ENCODE assay signal across 15 cellular contexts in the genomic region with DNA sequence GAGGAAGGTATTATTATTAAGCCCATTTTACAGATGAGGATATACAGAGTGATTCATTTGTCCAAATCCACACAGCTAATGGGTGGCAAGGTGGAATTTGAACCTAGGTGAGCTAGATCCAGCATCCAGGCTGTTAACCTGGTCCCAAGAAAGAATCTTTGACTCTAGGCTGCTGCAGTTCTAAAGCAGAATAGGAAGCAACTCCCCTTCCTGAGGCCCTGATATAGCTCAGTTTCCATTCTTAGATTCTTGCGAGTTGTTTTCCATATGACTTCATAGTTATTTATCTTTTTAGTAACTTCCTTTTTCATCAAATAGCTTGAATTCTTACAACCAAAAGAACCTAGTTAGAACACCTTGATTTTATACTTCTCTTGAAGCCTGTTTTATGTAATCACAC. TPM values are rescaled to one million over a fixed set of nuclear protein-coding genes. Genes with fewer than 3 reads are reported as not detected.
A peak's percentile ranks its signal among the peaks of the same experiment; 100 is the strongest.
DNase-seq lines count a peak whose midpoint lies in the region; ATAC-seq and FAIRE-seq lines count a peak whose summit lies in the region.
"Had no signal": no experiment of that assay in that cellular context is flagged by ENCODE, and none has a peak within 500 bp of the region (broad histone marks: within the 10 kb centered on the region; RNA-seq: fewer than 3 reads in every experiment).

No MANE protein-coding gene starts in this region.

- CTCF ChIA-PET in CD8-positive, alpha-beta memory T cell (lab: Charles Lee): interaction anchor here (1.5 to 4.0 kb wide), 5 partner anchors 9 to 68 kb away, joined by 3 to 16 read pairs (median 5); no protein-coding TSS in a partner anchor

- no peak for FAIRE-seq in urothelium cell line (lab: Jason Lieb, UNC)

- peaks cover 46% of the 10 kb centered on the region for H3K4me1 Mint-ChIP-seq in T-helper 1 cell treated with Interleukin-12 subunit alpha and Interleukin-12 subunit beta and Interleukin-4 antibody, amounts not matched to agents 30 μg/mL and 1 μg/mL, for 36 hours (ENCODE audit: low read depth)
- peaks cover 45 to 76% (median 49%) of the 10 kb centered on the region in 3 donors for H3K4me1 Mint-ChIP-seq in CD8-positive, alpha-beta memory T cell
- H3K4me1 Mint-ChIP-seq in activated T-helper 1 cell treated with anti-CD3 and anti-CD28 coated beads, Interleukin-12 subunit alpha, Interleukin-12 subunit beta, Interleukin-2, Interleukin-4 antibody, amounts not matched to agents 30 ng/mL and 10 ng/mL and 1 ng/mL, durations not matched to agents 14 hours and 24 hours and 36 hours (ENCODE audit: low read depth): peaks cover 67% of the 10 kb centered on the region

- H3K4me3 ChIP-seq in CD8-positive, alpha-beta memory T cell (ENCODE audit: low read length): no peak overlapping the region
- H3K4me3 ChIP-seq: GM23248, transverse colon had no signal

- peaks cover 53% of the 10 kb centered on the region for H3K36me3 Mint-ChIP-seq in T-helper 1 cell treated with Interleukin-12 subunit alpha and Interleukin-12 subunit beta and Interleukin-4 antibody, amounts not matched to agents 30 μg/mL and 1 μg/mL, for 36 hours (ENCODE audit: low read depth)
- H3K36me3 Mint-ChIP-seq in CD8-positive, alpha-beta memory T cell: peaks cover 18 to 89% (median 35%) of the 10 kb centered on the region in 3 donors
- peaks cover 60% of the 10 kb centered on the region for H3K36me3 Mint-ChIP-seq in activated T-helper 1 cell treated with anti-CD3 and anti-CD28 coated beads, Interleukin-12 subunit alpha, Interleukin-12 subunit beta, Interleukin-2, Interleukin-4 antibody, amounts not matched to agents 30 ng/mL and 10 ng/mL and 1 ng/mL, durations not matched to agents 14 hours and 24 hours and 36 hours (ENCODE audit: low read depth)

- intact Hi-C loops in activated T-helper 1 cell treated with anti-CD3 and anti-CD28 coated beads, Interleukin-12 subunit alpha, Interleukin-12 subunit beta, Interleukin-2, Interleukin-4 antibody, amounts not matched to agents 30 ng/mL and 10 ng/mL and 1 ng/mL, durations not matched to agents 14 hours and 24 hours and 36 hours (cut with micrococcal nuclease): loop anchor here (1.0 to 2.0 kb wide), 2 partner anchors 12 to 43 kb away; no protein-coding TSS in a partner anchor

- no peak overlapping the region for H3K27ac ChIP-seq in CD8-positive, alpha-beta memory T cell (ENCODE audit: low read depth, low read length)
- H3K27ac ChIP-seq: C4-2B, GM23248, transverse colon had no signal

- H3K9me3 Mint-ChIP-seq in T-helper 1 cell treated with Interleukin-12 subunit alpha and Interleukin-12 subunit beta and Interleukin-4 antibody, amounts not matched to agents 30 μg/mL and 1 μg/mL, for 36 hours: no peaks in the 10 kb centered on the region
- H3K9me3 Mint-ChIP-seq in CD8-positive, alpha-beta memory T cell: no peaks in the 10 kb centered on the region
- H3K9me3 Mint-ChIP-seq in activated T-helper 1 cell treated with anti-CD3 and anti-CD28 coated beads, Interleukin-12 subunit alpha, Interleukin-12 subunit beta, Interleukin-2, Interleukin-4 antibody, amounts not matched to agents 30 ng/mL and 10 ng/mL and 1 ng/mL, durations not matched to agents 14 hours and 24 hours and 36 hours: no peaks in the 10 kb centered on the region

- ATAC-seq in HG03378 (IDR thresholded peaks at IDR 0.05; ENCODE audit: unreplicated experiment): no peak

- H3K4me3 Mint-ChIP-seq in T-helper 1 cell treated with Interleukin-12 subunit alpha and Interleukin-12 subunit beta and Interleukin-4 antibody, amounts not matched to agents 30 μg/mL and 1 μg/mL, for 36 hours: no peak overlapping the region
- no peak overlapping the region for H3K4me3 Mint-ChIP-seq in CD8-positive, alpha-beta memory T cell
- peak overlapping the region; percentile 43 for H3K4me3 Mint-ChIP-seq in activated T-helper 1 cell treated with anti-CD3 and anti-CD28 coated beads, Interleukin-12 subunit alpha, Interleukin-12 subunit beta, Interleukin-2, Interleukin-4 antibody, amounts not matched to agents 30 ng/mL and 10 ng/mL and 1 ng/mL, durations not matched to agents 14 hours and 24 hours and 36 hours

- H3K27me3 Mint-ChIP-seq in T-helper 1 cell treated with Interleukin-12 subunit alpha and Interleukin-12 subunit beta and Interleukin-4 antibody, amounts not matched to agents 30 μg/mL and 1 μg/mL, for 36 hours (ENCODE audit: low read depth): no peaks in the 10 kb centered on the region
- peaks cover 0 to 3% of the 10 kb centered on the region in 2 donors for H3K27me3 Mint-ChIP-seq in CD8-positive, alpha-beta memory T cell
- H3K27me3 Mint-ChIP-seq in activated T-helper 1 cell treated with anti-CD3 and anti-CD28 coated beads, Interleukin-12 subunit alpha, Interleukin-12 subunit beta, Interleukin-2, Interleukin-4 antibody, amounts not matched to agents 30 ng/mL and 10 ng/mL and 1 ng/mL, durations not matched to agents 14 hours and 24 hours and 36 hours (ENCODE audit: insufficient read depth): no peaks in the 10 kb centered on the region

- peaks cover 79% of the 10 kb centered on the region for H3K36me3 ChIP-seq in CD8-positive, alpha-beta memory T cell (ENCODE audit: insufficient read depth, low read length)

- H3K4me1 ChIP-seq in CD8-positive, alpha-beta memory T cell (ENCODE audit: insufficient read depth, low read length): peaks cover 16% of the 10 kb centered on the region
- H3K4me1 ChIP-seq: transverse colon had no signal

- no peaks in the 10 kb centered on the region for H3K27me3 ChIP-seq in CD8-positive, alpha-beta memory T cell (ENCODE audit: insufficient read depth, low read length, poor library complexity, severe bottlenecking)
- H3K27me3 ChIP-seq: transverse colon had no signal

- H3K27ac Mint-ChIP-seq in T-helper 1 cell treated with Interleukin-12 subunit alpha and Interleukin-12 subunit beta and Interleukin-4 antibody, amounts not matched to agents 30 μg/mL and 1 μg/mL, for 36 hours: peak overlapping the region; percentile 76
- peak overlapping the region in 7 of 8 donors; percentile 62 to 91 (median 73) for H3K27ac Mint-ChIP-seq in CD8-positive, alpha-beta memory T cell
- peak overlapping the region; percentile 74 for H3K27ac Mint-ChIP-seq in activated T-helper 1 cell treated with anti-CD3 and anti-CD28 coated beads, Interleukin-12 subunit alpha, Interleukin-12 subunit beta, Interleukin-2, Interleukin-4 antibody, amounts not matched to agents 30 ng/mL and 10 ng/mL and 1 ng/mL, durations not matched to agents 14 hours and 24 hours and 36 hours

- H3K9me3 ChIP-seq in CD8-positive, alpha-beta memory T cell (ENCODE audit: low read length): no peaks in the 10 kb centered on the region
- H3K9me3 ChIP-seq: transverse colon had no signal

- POLR2A ChIA-PET in CD8-positive, alpha-beta memory T cell (lab: Charles Lee): interaction anchor here (0.8 kb wide), 1 partner anchor 12 kb away, joined by 3 read pairs; no protein-coding TSS in a partner anchor

- DNase-seq in T-helper 1 cell (no peak), lung microvascular endothelial cell (ENCODE audit: low read depth in 2 of 2) (peak; percentile 26 to 61), hippocampal formation (lab: John Stamatoyannopoulos, UW) (no peak), urothelium cell line (ENCODE audit: low spot score) (no peak)
- no peak for DNase-seq in CD8-positive, alpha-beta memory T cell
- no peak for DNase-seq in activated T-helper 1 cell treated with anti-CD3 and anti-CD28 coated beads, Interleukin-12 subunit alpha, Interleukin-12 subunit beta, Interleukin-2, Interleukin-4 antibody, amounts not matched to agents 30 ng/mL and 10 ng/mL and 1 ng/mL, durations not matched to agents 14 hours and 24 hours and 36 hours (ENCODE audit: low spot score)
- DNase-seq: 8988T; GM23248; SIG-M5; stimulated activated CD4-positive, alpha-beta T cell treated with anti-CD3 and anti-CD28 coated beads, Interleukin-4, amount 100 ng/mL, for 1 hour; stimulated activated CD8-positive, alpha-beta memory T cell treated with anti-CD3 and anti-CD28 coated beads, Interleukin-4, amount 100 ng/mL, for 48 hours; transverse colon had no signal

RNA-seq across cellular contexts. Expression of a gene that starts 24.1 kb away (rescaled TPM):
- 10 to 100 TPM; 12.6 to 13.6 TPM for total RNA-seq in CD8-positive, alpha-beta memory T cell
- 1.1 TPM for polyA plus RNA-seq in CD8-positive, alpha-beta memory T cell
- 29.6 and 31.5 TPM in 2 replicates for total RNA-seq in activated T-helper 1 cell treated with anti-CD3 and anti-CD28 coated beads, Interleukin-12 subunit alpha, Interleukin-12 subunit beta, Interleukin-2, Interleukin-4 antibody, amounts not matched to agents 30 ng/mL and 10 ng/mL and 1 ng/mL, durations not matched to agents 14 hours and 24 hours and 36 hours
- total RNA-seq in lung microvascular endothelial cell: 11.1 and 16.1 TPM in 2 replicates

RNA-seq across cellular contexts. Expression of a gene that starts 49.6 kb away (rescaled TPM):
- 10 to 100 TPM; 89.9 to 92.8 TPM for total RNA-seq in CD8-positive, alpha-beta memory T cell
- 153 TPM for polyA plus RNA-seq in CD8-positive, alpha-beta memory T cell
- 89.7 and 90.0 TPM in 2 replicates for total RNA-seq in activated T-helper 1 cell treated with anti-CD3 and anti-CD28 coated beads, Interleukin-12 subunit alpha, Interleukin-12 subunit beta, Interleukin-2, Interleukin-4 antibody, amounts not matched to agents 30 ng/mL and 10 ng/mL and 1 ng/mL, durations not matched to agents 14 hours and 24 hours and 36 hours
- 30.3 and 30.8 TPM in 2 replicates for total RNA-seq in lung microvascular endothelial cell

Comparison
In these comparisons a context has a peak if more than half of its experiments do, and no peak if none do; other contexts are left out.
1. DNase-seq: peak in lung microvascular endothelial cell (2 of 2); none in T-helper 1 cell (0 of 5), CD8-positive, alpha-beta memory T cell (0 of 5), activated T-helper 1 cell treated with anti-CD3 and anti-CD28 coated beads, Interleukin-12 subunit alpha, Interleukin-12 subunit beta, Interleukin-2, Interleukin-4 antibody, amounts not matched to agents 30 ng/mL and 10 ng/mL and 1 ng/mL, durations not matched to agents 14 hours and 24 hours and 36 hours (single experiment), hippocampal formation (0 of 2) and urothelium cell line (single experiment).
2. Peak in every context shown above with its lines, with median percentiles within 50 percentile points of each other: H3K27ac Mint-ChIP-seq.